Comparison of ENCODE assay signal across 8 cellular contexts in the genomic region with DNA sequence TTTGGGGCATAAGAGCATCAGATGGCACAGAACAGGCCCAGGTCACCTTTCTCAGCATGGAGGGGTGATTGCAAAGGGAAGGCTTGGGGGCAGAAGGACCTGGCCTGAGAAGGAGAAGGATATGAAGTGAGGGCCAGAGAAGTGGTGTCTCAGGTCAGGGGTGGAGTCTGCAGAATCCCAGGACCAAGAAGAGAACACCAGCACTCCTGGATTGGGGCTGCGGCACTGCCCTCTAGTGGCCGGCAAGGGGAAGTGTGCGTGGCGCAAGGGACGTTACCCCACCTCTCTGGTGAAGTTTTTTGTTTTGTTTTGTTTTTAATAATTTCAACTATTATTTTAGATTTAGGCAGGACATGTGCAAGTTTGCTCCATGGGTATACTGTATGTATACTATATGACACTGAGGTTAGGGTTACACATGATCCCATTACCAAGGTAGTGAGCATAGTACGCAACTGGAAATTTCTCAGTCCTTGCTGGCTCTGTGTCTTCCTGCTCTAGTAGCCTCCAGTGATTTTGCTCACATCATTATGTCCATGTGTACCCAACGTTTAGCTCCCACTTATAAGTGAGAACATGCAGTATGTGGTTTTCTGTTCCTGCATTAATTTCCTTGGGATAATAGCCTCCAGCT.
DNase-seq lines count a peak whose midpoint lies in the region; ATAC-seq and TF ChIP-seq lines count a peak whose summit lies in the region.
"Had no signal": no experiment of that assay in that cellular context is flagged by ENCODE, and none has a peak within 500 bp of the region (broad histone marks: within the 10 kb centered on the region; RNA-seq: fewer than 3 reads in every experiment).

No MANE protein-coding gene starts in this region.

- ATAC-seq in GM19463 (IDR thresholded peaks at IDR 0.05; ENCODE audit: unreplicated experiment), result peak; percentile 86
- peak; percentile 83 for ATAC-seq in HG03442 (IDR thresholded peaks at IDR 0.05; ENCODE audit: unreplicated experiment)
- no peak for ATAC-seq in activated naive CD8-positive, alpha-beta T cell treated with anti-CD3 and anti-CD28 coated beads, Interleukin-2, amount 50 U/mL, for 24 hours

- H3K4me3 Mint-ChIP-seq in activated naive CD8-positive, alpha-beta T cell treated with anti-CD3 and anti-CD28 coated beads, Interleukin-2, amount 50 U/mL, for 24 hours, result no peak overlapping the region
- H3K4me3 Mint-ChIP-seq: activated naive CD4-positive, alpha-beta T cell treated with anti-CD3 and anti-CD28 coated beads, Interleukin-2, amount 50 U/mL, for 24 hours had no signal

- TF ChIP-seq CTCF in GM10266 (IDR thresholded peaks at IDR 0.05; ENCODE audit: control insufficient read depth, insufficient read depth, low read depth, missing control alignments), result peak; percentile 90

- no peak overlapping the region for H3K27ac Mint-ChIP-seq in activated naive CD8-positive, alpha-beta T cell treated with anti-CD3 and anti-CD28 coated beads, Interleukin-2, amount 50 U/mL, for 24 hours
- H3K27ac Mint-ChIP-seq: activated naive CD4-positive, alpha-beta T cell treated with anti-CD3 and anti-CD28 coated beads, Interleukin-2, amount 50 U/mL, for 24 hours had no signal

- H3K4me1 Mint-ChIP-seq in activated naive CD8-positive, alpha-beta T cell treated with anti-CD3 and anti-CD28 coated beads, Interleukin-2, amount 50 U/mL, for 24 hours, result no peaks in the 10 kb centered on the region
- H3K4me1 Mint-ChIP-seq: activated naive CD4-positive, alpha-beta T cell treated with anti-CD3 and anti-CD28 coated beads, Interleukin-2, amount 50 U/mL, for 24 hours had no signal

- DNase-seq in GM10266 (ENCODE audit: extremely low spot score), result peak; percentile 56
- peak; percentile 17 for DNase-seq in activated naive CD8-positive, alpha-beta T cell treated with anti-CD3 and anti-CD28 coated beads, Interleukin-2, amount 50 U/mL, for 24 hours
- DNase-seq in lung microvascular endothelial cell (ENCODE audit: low read depth in 2 of 2), result peak; percentile 5
- no peak for DNase-seq in NOMO-1 treated with DMSO at 0.1 percent for 48 hours (lab: John Stamatoyannopoulos, UW; ENCODE audit: unreplicated experiment)
- no peak for DNase-seq in COR-L47 (lab: John Stamatoyannopoulos, UW)

- no peaks in the 10 kb centered on the region for H3K27me3 Mint-ChIP-seq in activated naive CD8-positive, alpha-beta T cell treated with anti-CD3 and anti-CD28 coated beads, Interleukin-2, amount 50 U/mL, for 24 hours
- H3K27me3 Mint-ChIP-seq: activated naive CD4-positive, alpha-beta T cell treated with anti-CD3 and anti-CD28 coated beads, Interleukin-2, amount 50 U/mL, for 24 hours had no signal

- H3K9me3 Mint-ChIP-seq in activated naive CD8-positive, alpha-beta T cell treated with anti-CD3 and anti-CD28 coated beads, Interleukin-2, amount 50 U/mL, for 24 hours, result peaks cover 12% of the 10 kb centered on the region

- H3K36me3 Mint-ChIP-seq in activated naive CD8-positive, alpha-beta T cell treated with anti-CD3 and anti-CD28 coated beads, Interleukin-2, amount 50 U/mL, for 24 hours (ENCODE audit: low read depth), result no peaks in the 10 kb centered on the region
- H3K36me3 Mint-ChIP-seq: activated naive CD4-positive, alpha-beta T cell treated with anti-CD3 and anti-CD28 coated beads, Interleukin-2, amount 50 U/mL, for 24 hours had no signal

Comparison
In these comparisons a context has a peak if more than half of its experiments do, and no peak if none do; other contexts are left out.
1. DNase-seq: peak in GM10266 (single experiment), activated naive CD8-positive, alpha-beta T cell treated with anti-CD3 and anti-CD28 coated beads, Interleukin-2, amount 50 U/mL, for 24 hours (single experiment) and lung microvascular endothelial cell (2 of 2); none in NOMO-1 treated with DMSO at 0.1 percent for 48 hours (single experiment) and COR-L47 (single experiment).